31 cellular contexts compared by ENCODE assay signal in the genomic region with DNA sequence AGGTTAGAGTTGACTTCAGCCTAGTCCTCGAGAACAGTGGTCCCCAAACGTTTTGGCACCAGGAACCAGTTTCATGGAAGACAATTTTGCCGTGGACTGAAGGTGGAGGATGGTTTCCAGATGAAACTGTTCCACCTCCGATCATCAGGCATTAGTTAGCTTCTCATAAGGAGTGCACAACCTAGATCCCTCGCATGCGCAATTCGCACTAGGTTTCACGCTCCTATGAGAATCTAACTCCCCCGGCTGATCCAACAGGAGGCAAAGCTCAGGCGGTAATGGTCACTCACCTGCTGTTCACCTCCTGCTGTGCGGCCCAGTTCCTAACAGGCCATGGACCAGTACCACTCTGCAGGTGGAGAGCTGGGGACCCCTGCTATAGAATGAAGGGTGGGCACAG.
"Had no signal": no experiment of that assay in that cellular context is flagged by ENCODE, and none has a peak within 500 bp of the region (broad histone marks: within the 10 kb centered on the region; RNA-seq: fewer than 3 reads in every experiment).

No MANE protein-coding gene starts in this region.

- H3K9me3 ChIP-seq: adrenal gland, ascending aorta, body of pancreas had no signal

- H3K27me3 ChIP-seq: adrenal gland, ascending aorta, body of pancreas, brain microvascular endothelial cell, breast epithelium, cardiac muscle cell had no signal

- H3K4me1 ChIP-seq: adrenal gland, ascending aorta, body of pancreas, breast epithelium had no signal

- H3K4me3 ChIP-seq: adrenal gland, ascending aorta, body of pancreas, breast epithelium, cardiac muscle cell had no signal

- H3K36me3 ChIP-seq: adrenal gland, ascending aorta, brain microvascular endothelial cell, breast epithelium, cardiac muscle cell had no signal

- FAIRE-seq: astrocyte, bronchial epithelial cell had no signal

- DNase-seq: activated effector memory CD4-positive, alpha-beta T cell treated with anti-CD3 and anti-CD28 coated beads, Interleukin-2, amount 50 U/mL, for 16 hours; activated effector memory CD4-positive, alpha-beta T cell treated with Interleukin-2 at 50 U/mL for 16 hours; activated gamma-delta T cell; activated gamma-delta T cell treated with Interleukin-2 at 50 U/mL for 16 hours; activated naive CD4-positive, alpha-beta T cell; activated naive CD4-positive, alpha-beta T cell treated with anti-CD3 and anti-CD28 coated beads for 36 hours; activated naive CD4-positive, alpha-beta T cell treated with anti-CD3 and anti-CD28 coated beads, Interleukin-2, amount 10 ng/mL, durations not matched to agents 7 days and 5 days; activated naive CD4-positive, alpha-beta T cell treated with anti-CD3 and anti-CD28 coated beads, Interleukin-2, amount 50 U/mL, for 16 hours; activated naive CD4-positive, alpha-beta T cell treated with Interleukin-2 at 50 U/mL for 16 hours; activated naive CD8-positive, alpha-beta T cell treated with anti-CD3 and anti-CD28 coated beads for 36 hours; activated naive CD8-positive, alpha-beta T cell treated with anti-CD3 and anti-CD28 coated beads, Interleukin-2, amount 10 ng/mL, durations not matched to agents 7 days and 5 days; activated naive CD8-positive, alpha-beta T cell treated with anti-CD3 and anti-CD28 coated beads, Interleukin-2, amount 50 U/mL, for 24 hours; activated T-cell treated with anti-CD3 and anti-CD28 coated beads, Interleukin-2, amount 50 U/mL, for 24 hours; activated T-cell treated with anti-CD3 and anti-CD28 coated beads, Interleukin-2, amount 50 U/mL, for 4 hours; activated T-cell treated with anti-CD3 and anti-CD28 coated beads, Interleukin-2, amount 50 U/mL, for 48 hours; activated T-cell treated with anti-CD3 and anti-CD28 coated beads, Interleukin-2, amount 50 U/mL, for 72 hours; adrenal gland; amniotic stem cell; amygdala; anterior cingulate cortex; aorta; body of pancreas; brain microvascular endothelial cell; caudate nucleus; central memory CD4-positive, alpha-beta T cell; cerebellar nuclear complex had no signal

- H3K27ac ChIP-seq: adrenal gland, ascending aorta, body of pancreas, brain microvascular endothelial cell, breast epithelium, cardiac muscle cell had no signal
